Comparison of ENCODE assay signal across 1 cellular context in genomic region chr2:111945444-111946293, GRCh38.
TF ChIP-seq lines count a peak whose summit lies in the region.

No MANE protein-coding gene starts in this region.

TF ChIP-seq in GM23338, 12 proteins besides CTCF, POLR2A, EP300 and RAD21 (continued from another document):
- TF ChIP-seq, protein P1, sequence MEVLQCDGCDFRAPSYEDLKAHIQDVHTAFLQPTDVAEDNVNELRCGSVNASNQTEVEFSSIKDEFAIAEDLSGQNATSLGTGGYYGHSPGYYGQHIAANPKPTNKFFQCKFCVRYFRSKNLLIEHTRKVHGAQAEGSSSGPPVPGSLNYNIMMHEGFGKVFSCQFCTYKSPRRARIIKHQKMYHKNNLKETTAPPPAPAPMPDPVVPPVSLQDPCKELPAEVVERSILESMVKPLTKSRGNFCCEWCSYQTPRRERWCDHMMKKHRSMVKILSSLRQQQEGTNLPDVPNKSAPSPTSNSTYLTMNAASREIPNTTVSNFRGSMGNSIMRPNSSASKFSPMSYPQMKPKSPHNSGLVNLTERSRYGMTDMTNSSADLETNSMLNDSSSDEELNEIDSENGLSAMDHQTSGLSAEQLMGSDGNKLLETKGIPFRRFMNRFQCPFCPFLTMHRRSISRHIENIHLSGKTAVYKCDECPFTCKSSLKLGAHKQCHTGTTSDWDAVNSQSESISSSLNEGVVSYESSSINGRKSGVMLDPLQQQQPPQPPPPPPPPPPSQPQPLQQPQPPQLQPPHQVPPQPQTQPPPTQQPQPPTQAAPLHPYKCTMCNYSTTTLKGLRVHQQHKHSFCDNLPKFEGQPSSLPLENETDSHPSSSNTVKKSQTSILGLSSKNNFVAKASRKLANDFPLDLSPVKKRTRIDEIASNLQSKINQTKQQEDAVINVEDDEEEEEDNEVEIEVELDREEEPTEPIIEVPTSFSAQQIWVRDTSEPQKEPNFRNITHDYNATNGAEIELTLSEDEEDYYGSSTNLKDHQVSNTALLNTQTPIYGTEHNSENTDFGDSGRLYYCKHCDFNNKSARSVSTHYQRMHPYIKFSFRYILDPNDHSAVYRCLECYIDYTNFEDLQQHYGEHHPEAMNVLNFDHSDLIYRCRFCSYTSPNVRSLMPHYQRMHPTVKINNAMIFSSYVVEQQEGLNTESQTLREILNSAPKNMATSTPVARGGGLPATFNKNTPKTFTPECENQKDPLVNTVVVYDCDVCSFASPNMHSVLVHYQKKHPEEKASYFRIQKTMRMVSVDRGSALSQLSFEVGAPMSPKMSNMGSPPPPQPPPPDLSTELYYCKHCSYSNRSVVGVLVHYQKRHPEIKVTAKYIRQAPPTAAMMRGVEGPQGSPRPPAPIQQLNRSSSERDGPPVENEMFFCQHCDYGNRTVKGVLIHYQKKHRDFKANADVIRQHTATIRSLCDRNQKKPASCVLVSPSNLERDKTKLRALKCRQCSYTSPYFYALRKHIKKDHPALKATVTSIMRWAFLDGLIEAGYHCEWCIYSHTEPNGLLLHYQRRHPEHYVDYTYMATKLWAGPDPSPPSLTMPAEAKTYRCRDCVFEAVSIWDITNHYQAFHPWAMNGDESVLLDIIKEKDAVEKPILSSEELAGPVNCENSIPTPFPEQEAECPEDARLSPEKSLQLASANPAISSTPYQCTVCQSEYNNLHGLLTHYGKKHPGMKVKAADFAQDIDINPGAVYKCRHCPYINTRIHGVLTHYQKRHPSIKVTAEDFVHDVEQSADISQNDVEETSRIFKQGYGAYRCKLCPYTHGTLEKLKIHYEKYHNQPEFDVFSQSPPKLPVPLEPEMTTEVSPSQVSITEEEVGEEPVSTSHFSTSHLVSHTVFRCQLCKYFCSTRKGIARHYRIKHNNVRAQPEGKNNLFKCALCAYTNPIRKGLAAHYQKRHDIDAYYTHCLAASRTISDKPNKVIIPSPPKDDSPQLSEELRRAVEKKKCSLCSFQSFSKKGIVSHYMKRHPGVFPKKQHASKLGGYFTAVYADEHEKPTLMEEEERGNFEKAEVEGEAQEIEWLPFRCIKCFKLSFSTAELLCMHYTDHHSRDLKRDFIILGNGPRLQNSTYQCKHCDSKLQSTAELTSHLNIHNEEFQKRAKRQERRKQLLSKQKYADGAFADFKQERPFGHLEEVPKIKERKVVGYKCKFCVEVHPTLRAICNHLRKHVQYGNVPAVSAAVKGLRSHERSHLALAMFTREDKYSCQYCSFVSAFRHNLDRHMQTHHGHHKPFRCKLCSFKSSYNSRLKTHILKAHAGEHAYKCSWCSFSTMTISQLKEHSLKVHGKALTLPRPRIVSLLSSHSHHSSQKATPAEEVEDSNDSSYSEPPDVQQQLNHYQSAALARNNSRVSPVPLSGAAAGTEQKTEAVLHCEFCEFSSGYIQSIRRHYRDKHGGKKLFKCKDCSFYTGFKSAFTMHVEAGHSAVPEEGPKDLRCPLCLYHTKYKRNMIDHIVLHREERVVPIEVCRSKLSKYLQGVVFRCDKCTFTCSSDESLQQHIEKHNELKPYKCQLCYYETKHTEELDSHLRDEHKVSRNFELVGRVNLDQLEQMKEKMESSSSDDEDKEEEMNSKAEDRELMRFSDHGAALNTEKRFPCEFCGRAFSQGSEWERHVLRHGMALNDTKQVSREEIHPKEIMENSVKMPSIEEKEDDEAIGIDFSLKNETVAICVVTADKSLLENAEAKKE (CRISPR knock-in tag; IDR thresholded peaks at IDR 0.05) = no peak
